ENCODE assay signal across 1 cellular context in genomic region chr19:38878575-38879399, GRCh38.
TF ChIP-seq lines count a peak whose summit lies in the region.

No MANE protein-coding gene starts in this region.

TF ChIP-seq in H1, 55 proteins besides CTCF, POLR2A, EP300 and RAD21:
- no peak for TF ChIP-seq EGR1 (IDR thresholded peaks at IDR 0.05; ENCODE audit: borderline replicate concordance, low read depth, low read length)
- no peak for TF ChIP-seq PHF8 (conservative IDR thresholded peaks at IDR 0.05; ENCODE audit: low read depth, low read length)
- TF ChIP-seq POU5F1 (IDR thresholded peaks at IDR 0.05; ENCODE audit: low read depth, low read length) = no peak
- no peak for TF ChIP-seq RFX5 (IDR thresholded peaks at IDR 0.05; ENCODE audit: borderline replicate concordance, low read depth, low read length)
- TF ChIP-seq TAF1 (IDR thresholded peaks at IDR 0.05; ENCODE audit: low read depth, low read length) = no peak
- TF ChIP-seq KDM1A (IDR thresholded peaks at IDR 0.05; ENCODE audit: borderline replicate concordance, low read length) = no peak
- TF ChIP-seq JUN (IDR thresholded peaks at IDR 0.05; ENCODE audit: low read depth, low read length) = no peak
